ENCODE assay signal across 8 cellular contexts in genomic region chr10:132516771-132517725, GRCh38. TPM values are rescaled to one million over a fixed set of nuclear protein-coding genes. Genes with fewer than 3 reads are reported as not detected.
DNase-seq lines count a peak whose midpoint lies in the region; ATAC-seq and TF ChIP-seq lines count a peak whose summit lies in the region.

No MANE protein-coding gene starts in this region.

- DNase-seq in COLO668 (lab: John Stamatoyannopoulos, UW; ENCODE audit: unreplicated experiment) (peak; percentile 63), NCI-H2227 (lab: John Stamatoyannopoulos, UW; ENCODE audit: unreplicated experiment) (peak; percentile 46), dermis microvascular lymphatic vessel endothelial cell (ENCODE audit: low read depth in 2 of 2) (peak; percentile 69 to 76), left lung (peak; percentile 91 to 93), testis (peak; percentile 96), SKM-1 treated with dmso at 0.1 percent for 144 hours (lab: John Stamatoyannopoulos, UW; ENCODE audit: unreplicated experiment) (no peak)
- DNase-seq in activated CD4-positive, alpha-beta T cell treated with anti-CD3 and anti-CD28 coated beads, Interleukin-2, amount 50 U/mL, for 48 hours = no peak
- no peak for DNase-seq in activated naive CD4-positive, alpha-beta T cell treated with anti-CD3 and anti-CD28 coated beads, Interleukin-2, amount 10 ng/mL, durations not matched to agents 7 days and 5 days

- intact Hi-C loops in left lung (cut with DNase I) (no loop called here), testis (cut with DNase I; ENCODE audit: low total_unique reads) (loop anchor here (5.0 kb wide), 1 partner anchor 115 kb away; no protein-coding TSS in a partner anchor)

- CTCF ChIA-PET in activated naive CD4-positive, alpha-beta T cell treated with anti-CD3 and anti-CD28 coated beads, Interleukin-2, amount 10 ng/mL, durations not matched to agents 7 days and 5 days (lab: Charles Lee) = no interaction called here

- H3K9me3 ChIP-seq in left lung (no peaks in the 10 kb centered on the region), testis (no peaks in the 10 kb centered on the region)

- peak overlapping the region; percentile 75 to 91 for H3K27ac ChIP-seq in left lung
- H3K27ac ChIP-seq in testis = peak overlapping the region; percentile 80 to 82

- H3K36me3 Mint-ChIP-seq in activated naive CD4-positive, alpha-beta T cell treated with anti-CD3 and anti-CD28 coated beads, Interleukin-2, amount 10 ng/mL, durations not matched to agents 7 days and 5 days = no peaks in the 10 kb centered on the region

- H3K4me1 ChIP-seq in left lung = peaks cover 40 to 58% of the 10 kb centered on the region in 2 donors
- peaks cover 66% of the 10 kb centered on the region for H3K4me1 ChIP-seq in testis

- H3K36me3 ChIP-seq in left lung (no peaks in the 10 kb centered on the region), testis (ENCODE audit: low read depth, missing control alignments) (no peaks in the 10 kb centered on the region)

- no peaks in the 10 kb centered on the region for H3K9me3 Mint-ChIP-seq in activated naive CD4-positive, alpha-beta T cell treated with anti-CD3 and anti-CD28 coated beads, Interleukin-2, amount 10 ng/mL, durations not matched to agents 7 days and 5 days

- TF ChIP-seq CTCF in left lung (IDR thresholded peaks at IDR 0.05) (no peak), testis (IDR thresholded peaks at IDR 0.05) (no peak)

- H3K4me1 Mint-ChIP-seq in activated naive CD4-positive, alpha-beta T cell treated with anti-CD3 and anti-CD28 coated beads, Interleukin-2, amount 10 ng/mL, durations not matched to agents 7 days and 5 days = no peaks in the 10 kb centered on the region

- H3K4me3 ChIP-seq in left lung = no peak overlapping the region
- H3K4me3 ChIP-seq in testis = no peak overlapping the region

- peaks cover 21% of the 10 kb centered on the region for H3K27me3 Mint-ChIP-seq in activated naive CD4-positive, alpha-beta T cell treated with anti-CD3 and anti-CD28 coated beads, Interleukin-2, amount 10 ng/mL, durations not matched to agents 7 days and 5 days

- H3K4me3 Mint-ChIP-seq in activated naive CD4-positive, alpha-beta T cell treated with anti-CD3 and anti-CD28 coated beads, Interleukin-2, amount 10 ng/mL, durations not matched to agents 7 days and 5 days = no peak overlapping the region

- H3K27me3 ChIP-seq in left lung (no peaks in the 10 kb centered on the region), testis (no peaks in the 10 kb centered on the region)

- peak; percentile 87 for ATAC-seq in left lung

- no peak overlapping the region for H3K27ac Mint-ChIP-seq in activated naive CD4-positive, alpha-beta T cell treated with anti-CD3 and anti-CD28 coated beads, Interleukin-2, amount 10 ng/mL, durations not matched to agents 7 days and 5 days

- no peak for TF ChIP-seq POLR2A in testis (IDR thresholded peaks at IDR 0.05)

- WGBS in testis, 2 donors = 16 to 26% methylated on average over 13 to 28 of the region's 37 CpGs

RNA-seq across cellular contexts. Expression of gene INPP5A, which starts 20.5 kb away (rescaled TPM):
- total RNA-seq in dermis microvascular lymphatic vessel endothelial cell (20.9 and 22.3 TPM in 2 replicates), left lung (10 to 100 TPM; 32.0 to 37.0 TPM), testis (100 to 1,000 TPM in 1 of 2 donors, 10 to 100 TPM in 1; 73.0 to 103 TPM)
- 54.1 TPM for polyA plus RNA-seq in testis (ENCODE audit: insufficient read depth, low read depth, low replicate concordance)

Comparison
In these comparisons a context has a peak if more than half of its experiments do, and no peak if none do; other contexts are left out.
1. DNase-seq: peak in COLO668 (single experiment), NCI-H2227 (single experiment), dermis microvascular lymphatic vessel endothelial cell (2 of 2), left lung (2 of 2) and testis (single experiment); none in activated CD4-positive, alpha-beta T cell treated with anti-CD3 and anti-CD28 coated beads, Interleukin-2, amount 50 U/mL, for 48 hours (0 of 2), activated naive CD4-positive, alpha-beta T cell treated with anti-CD3 and anti-CD28 coated beads, Interleukin-2, amount 10 ng/mL, durations not matched to agents 7 days and 5 days (single experiment) and SKM-1 treated with dmso at 0.1 percent for 144 hours (single experiment).